ENCODE assay signal across 19 cellular contexts in genomic region chr12:22672951-22673350, GRCh38. TPM values are rescaled to one million over a fixed set of nuclear protein-coding genes. Genes with fewer than 3 reads are reported as not detected.
DNase-seq lines count a peak whose midpoint lies in the region; ATAC-seq lines count a peak whose summit lies in the region.
"Had no signal": no experiment of that assay in that cellular context is flagged by ENCODE, and none has a peak within 500 bp of the region (broad histone marks: within the 10 kb centered on the region; RNA-seq: fewer than 3 reads in every experiment).

No MANE protein-coding gene starts in this region.

- no peak overlapping the region for H3K4me3 ChIP-seq in MG63
- H3K4me3 ChIP-seq: body of pancreas, right atrium auricular region, suprapubic skin had no signal

- H3K27me3 ChIP-seq in MG63 = no peaks in the 10 kb centered on the region
- H3K27me3 ChIP-seq: body of pancreas, right atrium auricular region, suprapubic skin had no signal

- H3K27ac Mint-ChIP-seq in activated CD4-positive, alpha-beta memory T cell treated with anti-CD3 and anti-CD28 coated beads for 36 hours = no peak overlapping the region
- no peak overlapping the region for H3K27ac Mint-ChIP-seq in activated naive CD8-positive, alpha-beta T cell treated with anti-CD3 and anti-CD28 coated beads for 36 hours
- H3K27ac Mint-ChIP-seq: activated B cell treated with CpG ODN at 0.5 μM for 24 hours; CD4-positive, alpha-beta T cell had no signal

- POLR2A ChIA-PET in activated CD4-positive, alpha-beta memory T cell treated with anti-CD3 and anti-CD28 coated beads for 36 hours (lab: Charles Lee) = no interaction called here

- DNase-seq in Daoy (ENCODE audit: low read depth) (peak; percentile 11), MG63 (peak; percentile 10), epidermal melanocyte (ENCODE audit: insufficient read length, low spot score) (peak; percentile 22), renal cortical epithelial cell (ENCODE audit: low read depth) (peak; percentile 37), NOMO-1 treated with dmso at 0.1 percent for 144 hours (lab: John Stamatoyannopoulos, UW; ENCODE audit: unreplicated experiment) (no peak)
- DNase-seq in activated CD4-positive, alpha-beta memory T cell treated with anti-CD3 and anti-CD28 coated beads for 36 hours = no peak
- DNase-seq in activated naive CD8-positive, alpha-beta T cell treated with anti-CD3 and anti-CD28 coated beads for 36 hours = no peak
- DNase-seq: activated B cell treated with CpG ODN at 0.5 μM for 24 hours; activated effector memory CD4-positive, alpha-beta T cell treated with anti-CD3 and anti-CD28 coated beads, Interleukin-2, amount 50 U/mL, for 16 hours; body of pancreas; CD4-positive, alpha-beta T cell; KG1; NCI-H1417 treated with DMSO at 0.1 percent for 48 hours; RPMI8226; stimulated activated CD4-positive, alpha-beta T cell treated with anti-CD3 and anti-CD28 coated beads, Interleukin-1b, Interleukin-23, amount 100 ng/mL, for 48 hours; T-helper 1 cell had no signal

- no peak for ATAC-seq in GM21528 (IDR thresholded peaks at IDR 0.05; ENCODE audit: low FRiP score, unreplicated experiment)
- ATAC-seq: body of pancreas had no signal

- H3K36me3 Mint-ChIP-seq in activated CD4-positive, alpha-beta memory T cell treated with anti-CD3 and anti-CD28 coated beads for 36 hours = peaks cover 36% of the 10 kb centered on the region
- peaks cover 31% of the 10 kb centered on the region for H3K36me3 Mint-ChIP-seq in activated naive CD8-positive, alpha-beta T cell treated with anti-CD3 and anti-CD28 coated beads for 36 hours

- peaks cover 55% of the 10 kb centered on the region for H3K36me3 ChIP-seq in MG63

- H3K27me3 Mint-ChIP-seq in activated CD4-positive, alpha-beta memory T cell treated with anti-CD3 and anti-CD28 coated beads for 36 hours = no peaks in the 10 kb centered on the region
- no peaks in the 10 kb centered on the region for H3K27me3 Mint-ChIP-seq in activated naive CD8-positive, alpha-beta T cell treated with anti-CD3 and anti-CD28 coated beads for 36 hours
- H3K27me3 Mint-ChIP-seq: activated B cell treated with CpG ODN at 0.5 μM for 24 hours; CD4-positive, alpha-beta T cell had no signal

- peaks cover 8% of the 10 kb centered on the region for H3K9me3 ChIP-seq in MG63
- H3K9me3 ChIP-seq: body of pancreas, right atrium auricular region, suprapubic skin had no signal

- peaks cover 9% of the 10 kb centered on the region for H3K9me3 Mint-ChIP-seq in activated CD4-positive, alpha-beta memory T cell treated with anti-CD3 and anti-CD28 coated beads for 36 hours
- H3K9me3 Mint-ChIP-seq in activated naive CD8-positive, alpha-beta T cell treated with anti-CD3 and anti-CD28 coated beads for 36 hours = peaks cover 10% of the 10 kb centered on the region
- H3K9me3 Mint-ChIP-seq: CD4-positive, alpha-beta T cell had no signal

- CTCF ChIA-PET in activated CD4-positive, alpha-beta memory T cell treated with anti-CD3 and anti-CD28 coated beads for 36 hours (lab: Charles Lee) = interaction anchor here (0.6 to 5.6 kb wide), 2 partner anchors 10 to 137 kb away, joined by 3 to 31 read pairs; no protein-coding TSS in a partner anchor

- H3K4me3 Mint-ChIP-seq in activated CD4-positive, alpha-beta memory T cell treated with anti-CD3 and anti-CD28 coated beads for 36 hours = no peak overlapping the region
- H3K4me3 Mint-ChIP-seq in activated naive CD8-positive, alpha-beta T cell treated with anti-CD3 and anti-CD28 coated beads for 36 hours = no peak overlapping the region
- H3K4me3 Mint-ChIP-seq: activated B cell treated with CpG ODN at 0.5 μM for 24 hours; CD4-positive, alpha-beta T cell had no signal

- intact Hi-C loops in activated CD4-positive, alpha-beta memory T cell treated with anti-CD3 and anti-CD28 coated beads for 36 hours (cut with micrococcal nuclease) = no loop called here

- no peaks in the 10 kb centered on the region for H3K4me1 Mint-ChIP-seq in activated CD4-positive, alpha-beta memory T cell treated with anti-CD3 and anti-CD28 coated beads for 36 hours (ENCODE audit: low read depth)
- no peaks in the 10 kb centered on the region for H3K4me1 Mint-ChIP-seq in activated naive CD8-positive, alpha-beta T cell treated with anti-CD3 and anti-CD28 coated beads for 36 hours
- H3K4me1 Mint-ChIP-seq: activated B cell treated with CpG ODN at 0.5 μM for 24 hours had no signal

RNA-seq across cellular contexts. Expression of gene ETNK1, which starts 48.0 kb away (rescaled TPM):
- total RNA-seq in Daoy (2014; rRNA removed; shearing (Covaris generic)) = 37.8 and 38.5 TPM in 2 replicates
- total RNA-seq in MG63 (2014; rRNA removed; shearing (Covaris generic); ENCODE audit: low replicate concordance) = 8.5 and 11.0 TPM in 2 replicates
- total RNA-seq in renal cortical epithelial cell = 24.0 and 53.9 TPM in 2 replicates
- 10 to 100 TPM; 59.0 to 61.0 TPM for total RNA-seq in activated CD4-positive, alpha-beta memory T cell treated with anti-CD3 and anti-CD28 coated beads for 36 hours
- 10 to 100 TPM; 51.7 to 52.7 TPM for total RNA-seq in activated naive CD8-positive, alpha-beta T cell treated with anti-CD3 and anti-CD28 coated beads for 36 hours

Comparison
In these comparisons a context has a peak if more than half of its experiments do, and no peak if none do; other contexts are left out.
1. DNase-seq: peak in Daoy (single experiment), MG63 (single experiment), epidermal melanocyte (single experiment) and renal cortical epithelial cell (single experiment); none in activated CD4-positive, alpha-beta memory T cell treated with anti-CD3 and anti-CD28 coated beads for 36 hours (single experiment), NOMO-1 treated with dmso at 0.1 percent for 144 hours (single experiment) and activated naive CD8-positive, alpha-beta T cell treated with anti-CD3 and anti-CD28 coated beads for 36 hours (single experiment).